In genomic region chr6:158911746-158912158, GRCh38 we compare ENCODE assay signal across 8 cellular contexts.
DNase-seq lines count a peak whose midpoint lies in the region; ATAC-seq and TF ChIP-seq lines count a peak whose summit lies in the region.

No MANE protein-coding gene starts in this region.

- H3K9me3 Mint-ChIP-seq in CD4-positive, alpha-beta memory T cell, result peaks cover 0 to 5% (median 3%) of the 10 kb centered on the region in 8 donors
- peaks cover 9% of the 10 kb centered on the region for H3K9me3 Mint-ChIP-seq in WTC11
- peaks cover 0 to 2% (median 0%) of the 10 kb centered on the region in 6 donors for H3K9me3 Mint-ChIP-seq in immature natural killer cell

- POLR2A ChIA-PET in CD4-positive, alpha-beta memory T cell (lab: Charles Lee; ENCODE audit: partially characterized antibody), result interaction anchor here (0.7 to 5.0 kb wide), 14 partner anchors 8 to 133 kb away, joined by 3 to 44 read pairs (median 4); partner anchors contain the start of genes EZR and TAGAP
- POLR2A ChIA-PET in WTC11 (lab: Charles Lee), result no interaction called here

- no peak for TF ChIP-seq CTCF in WTC11 (IDR thresholded peaks at IDR 0.05)

- no peak overlapping the region for H3K4me3 ChIP-seq in CD4-positive, alpha-beta memory T cell (ENCODE audit: low read length in 2 of 2)

- no peaks in the 10 kb centered on the region for H3K36me3 Mint-ChIP-seq in CD4-positive, alpha-beta memory T cell
- peaks cover 4% of the 10 kb centered on the region; the same call in 1 of the 2 replicates for H3K36me3 Mint-ChIP-seq in WTC11
- H3K36me3 Mint-ChIP-seq in immature natural killer cell, result no peaks in the 10 kb centered on the region

- H3K27me3 Mint-ChIP-seq in CD4-positive, alpha-beta memory T cell, result no peaks in the 10 kb centered on the region
- no peaks in the 10 kb centered on the region for H3K27me3 Mint-ChIP-seq in WTC11 (ENCODE audit: low read depth)
- H3K27me3 Mint-ChIP-seq in immature natural killer cell (ENCODE audit: low read depth in 3 of 3), result peaks cover 0 to 8% (median 4%) of the 10 kb centered on the region in 3 donors

- no peak overlapping the region for H3K27ac ChIP-seq in CD4-positive, alpha-beta memory T cell (ENCODE audit: low read depth, low read length)

- ATAC-seq in GM21786 (IDR thresholded peaks at IDR 0.05; ENCODE audit: unreplicated experiment), result peak; percentile 46
- ATAC-seq in WTC11, result no peak
- ATAC-seq in GM19467 (IDR thresholded peaks at IDR 0.05; ENCODE audit: unreplicated experiment), result no peak

- intact Hi-C loops in CD4-positive, alpha-beta memory T cell (cut with micrococcal nuclease), result loop anchor here (2.0 to 5.0 kb wide), 2 partner anchors 95 to 119 kb away; no protein-coding TSS in a partner anchor

- CTCF ChIA-PET in CD4-positive, alpha-beta memory T cell (lab: Charles Lee; ENCODE audit: partially characterized antibody), result interaction anchor here (0.8 to 1.0 kb wide), 2 partner anchors 46 to 122 kb away, joined by 3 read pairs; no protein-coding TSS in a partner anchor
- CTCF ChIA-PET in WTC11 (lab: Charles Lee), result interaction anchor here (0.6 to 1.9 kb wide), 3 partner anchors 10 to 59 kb away, joined by 3 to 7 read pairs (median 3); no protein-coding TSS in a partner anchor

- H3K27ac Mint-ChIP-seq in CD4-positive, alpha-beta memory T cell, result peak overlapping the region; percentile 13 to 88 (median 72)
- H3K27ac Mint-ChIP-seq in WTC11, result peak overlapping the region; percentile 99
- H3K27ac Mint-ChIP-seq in immature natural killer cell, result peak overlapping the region in 5 of 6 donors; percentile 11 to 86 (median 74)

- peaks cover 35% of the 10 kb centered on the region for H3K4me1 ChIP-seq in CD4-positive, alpha-beta memory T cell (ENCODE audit: insufficient read depth, low read length)

- H3K9me3 ChIP-seq in CD4-positive, alpha-beta memory T cell (ENCODE audit: control insufficient read depth in 1 of 2, low read length in 2 of 2), result no peaks in the 10 kb centered on the region

- H3K36me3 ChIP-seq in CD4-positive, alpha-beta memory T cell (ENCODE audit: insufficient read depth, low read length), result no peaks in the 10 kb centered on the region

- peak; percentile 22 to 58 (median 39) for DNase-seq in CD4-positive, alpha-beta memory T cell
- no peak for DNase-seq in WTC11 (ENCODE audit: low spot score)
- peak; percentile 47 to 56 (median 55) for DNase-seq in immature natural killer cell
- no peak for DNase-seq in occipital lobe (lab: John Stamatoyannopoulos, UW)
- no peak for DNase-seq in NCI-H2196 treated with DMSO at 0.1 percent for 48 hours (lab: John Stamatoyannopoulos, UW; ENCODE audit: unreplicated experiment)
- no peak for DNase-seq in NCI-H82 treated with DMSO at 0.1 percent for 48 hours (lab: John Stamatoyannopoulos, UW; ENCODE audit: unreplicated experiment)

- peak overlapping the region in 7 of 8 donors; percentile 41 to 91 (median 70) for H3K4me3 Mint-ChIP-seq in CD4-positive, alpha-beta memory T cell
- H3K4me3 Mint-ChIP-seq in WTC11 (no peak overlapping the region), immature natural killer cell (peak overlapping the region; percentile 64 to 72 (median 69))

- no peaks in the 10 kb centered on the region for H3K27me3 ChIP-seq in CD4-positive, alpha-beta memory T cell (ENCODE audit: insufficient read depth, low read length)

- peaks cover 21 to 57% (median 33%) of the 10 kb centered on the region in 4 donors for H3K4me1 Mint-ChIP-seq in CD4-positive, alpha-beta memory T cell
- H3K4me1 Mint-ChIP-seq in WTC11 (peaks cover 58% of the 10 kb centered on the region), immature natural killer cell (peaks cover 39 to 43% of the 10 kb centered on the region in 2 donors)

TF ChIP-seq in WTC11, 78 proteins besides CTCF, POLR2A, EP300 and RAD21:
- TF ChIP-seq, protein P1, sequence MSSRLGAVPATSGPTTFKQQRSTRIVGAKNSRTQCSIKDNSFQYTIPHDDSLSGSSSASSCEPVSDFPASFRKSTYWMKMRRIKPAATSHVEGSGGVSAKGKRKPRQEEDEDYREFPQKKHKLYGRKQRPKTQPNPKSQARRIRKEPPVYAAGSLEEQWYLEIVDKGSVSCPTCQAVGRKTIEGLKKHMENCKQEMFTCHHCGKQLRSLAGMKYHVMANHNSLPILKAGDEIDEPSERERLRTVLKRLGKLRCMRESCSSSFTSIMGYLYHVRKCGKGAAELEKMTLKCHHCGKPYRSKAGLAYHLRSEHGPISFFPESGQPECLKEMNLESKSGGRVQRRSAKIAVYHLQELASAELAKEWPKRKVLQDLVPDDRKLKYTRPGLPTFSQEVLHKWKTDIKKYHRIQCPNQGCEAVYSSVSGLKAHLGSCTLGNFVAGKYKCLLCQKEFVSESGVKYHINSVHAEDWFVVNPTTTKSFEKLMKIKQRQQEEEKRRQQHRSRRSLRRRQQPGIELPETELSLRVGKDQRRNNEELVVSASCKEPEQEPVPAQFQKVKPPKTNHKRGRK (CRISPR knock-in tag; IDR thresholded peaks at IDR 0.05; ENCODE audit: borderline replicate concordance), result no peak
- TF ChIP-seq ZNF423 (CRISPR knock-in tag; IDR thresholded peaks at IDR 0.05), result no peak
- TF ChIP-seq NR1H2 (CRISPR knock-in tag; IDR thresholded peaks at IDR 0.05), result no peak
- TF ChIP-seq ZNF396 (CRISPR knock-in tag; IDR thresholded peaks at IDR 0.05; ENCODE audit: borderline replicate concordance), result no peak
- TF ChIP-seq TEAD4 (CRISPR knock-in tag; IDR thresholded peaks at IDR 0.05), result no peak
- no peak for TF ChIP-seq ESRRA (CRISPR knock-in tag; IDR thresholded peaks at IDR 0.05; ENCODE audit: borderline replicate concordance)
- TF ChIP-seq FOXJ3 (CRISPR knock-in tag; IDR thresholded peaks at IDR 0.05; ENCODE audit: borderline replicate concordance), result no peak
- TF ChIP-seq JAZF1 (CRISPR knock-in tag; IDR thresholded peaks at IDR 0.05), result no peak
- TF ChIP-seq NR2C2 (CRISPR knock-in tag; IDR thresholded peaks at IDR 0.05), result no peak
- TF ChIP-seq KAT7 (CRISPR knock-in tag; IDR thresholded peaks at IDR 0.05; ENCODE audit: borderline replicate concordance), result no peak
- no peak for TF ChIP-seq NR3C1 (CRISPR knock-in tag; conservative IDR thresholded peaks at IDR 0.05; ENCODE audit: low read depth)
- TF ChIP-seq, protein P2, sequence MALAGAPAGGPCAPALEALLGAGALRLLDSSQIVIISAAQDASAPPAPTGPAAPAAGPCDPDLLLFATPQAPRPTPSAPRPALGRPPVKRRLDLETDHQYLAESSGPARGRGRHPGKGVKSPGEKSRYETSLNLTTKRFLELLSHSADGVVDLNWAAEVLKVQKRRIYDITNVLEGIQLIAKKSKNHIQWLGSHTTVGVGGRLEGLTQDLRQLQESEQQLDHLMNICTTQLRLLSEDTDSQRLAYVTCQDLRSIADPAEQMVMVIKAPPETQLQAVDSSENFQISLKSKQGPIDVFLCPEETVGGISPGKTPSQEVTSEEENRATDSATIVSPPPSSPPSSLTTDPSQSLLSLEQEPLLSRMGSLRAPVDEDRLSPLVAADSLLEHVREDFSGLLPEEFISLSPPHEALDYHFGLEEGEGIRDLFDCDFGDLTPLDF (CRISPR knock-in tag; IDR thresholded peaks at IDR 0.05), result no peak
- TF ChIP-seq, protein P3, sequence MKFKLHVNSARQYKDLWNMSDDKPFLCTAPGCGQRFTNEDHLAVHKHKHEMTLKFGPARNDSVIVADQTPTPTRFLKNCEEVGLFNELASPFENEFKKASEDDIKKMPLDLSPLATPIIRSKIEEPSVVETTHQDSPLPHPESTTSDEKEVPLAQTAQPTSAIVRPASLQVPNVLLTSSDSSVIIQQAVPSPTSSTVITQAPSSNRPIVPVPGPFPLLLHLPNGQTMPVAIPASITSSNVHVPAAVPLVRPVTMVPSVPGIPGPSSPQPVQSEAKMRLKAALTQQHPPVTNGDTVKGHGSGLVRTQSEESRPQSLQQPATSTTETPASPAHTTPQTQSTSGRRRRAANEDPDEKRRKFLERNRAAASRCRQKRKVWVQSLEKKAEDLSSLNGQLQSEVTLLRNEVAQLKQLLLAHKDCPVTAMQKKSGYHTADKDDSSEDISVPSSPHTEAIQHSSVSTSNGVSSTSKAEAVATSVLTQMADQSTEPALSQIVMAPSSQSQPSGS (CRISPR knock-in tag; IDR thresholded peaks at IDR 0.05; ENCODE audit: borderline replicate concordance, low read depth), result no peak

Comparison
In these comparisons a context has a peak if more than half of its experiments do, and no peak if none do; other contexts are left out.
1. DNase-seq: peak in CD4-positive, alpha-beta memory T cell (5 of 5) and immature natural killer cell (3 of 3); none in WTC11 (single experiment), occipital lobe (single experiment), NCI-H2196 treated with DMSO at 0.1 percent for 48 hours (single experiment) and NCI-H82 treated with DMSO at 0.1 percent for 48 hours (single experiment).
2. Peak in every context shown above with its lines, with median percentiles within 50 percentile points of each other: H3K27ac Mint-ChIP-seq.